8 cellular contexts compared by ENCODE assay signal in genomic region chr9:111897831-111898144, GRCh38. TPM values are rescaled to one million over a fixed set of nuclear protein-coding genes. Genes with fewer than 3 reads are reported as not detected.
A peak's percentile ranks its signal among the peaks of the same experiment; 100 is the strongest.
DNase-seq lines count a peak whose midpoint lies in the region; ATAC-seq and TF ChIP-seq lines count a peak whose summit lies in the region.

No MANE protein-coding gene starts in this region.

- no peak for TF ChIP-seq RAD21 in SK-N-SH (IDR thresholded peaks at IDR 0.05; ENCODE audit: low read length)

- CTCF ChIA-PET in SK-N-SH (lab: Yijun Ruan, JAX) = interaction anchor here (1.0 kb wide), 1 partner anchor 45 kb away, joined by 3 read pairs; no protein-coding TSS in a partner anchor

- no peak for TF ChIP-seq EP300 in SK-N-SH (IDR thresholded peaks at IDR 0.05; ENCODE audit: borderline replicate concordance in 1 of 2, low read depth in 1 of 2, low read length in 1 of 2)

- H3K4me1 ChIP-seq in heart left ventricle (peaks cover 10 to 56% (median 41%) of the 10 kb centered on the region in 12 donors), SK-N-SH (ENCODE audit: control insufficient read depth in 1 of 2, insufficient read depth in 2 of 2, low read depth in 1 of 2, low read length in 1 of 2) (peaks cover 7 to 12% of the 10 kb centered on the region in 2 experiments; a peak in 3 of 4 replicates), testis (peaks cover 33% of the 10 kb centered on the region)

- DNase-seq in heart left ventricle (no peak), left cardiac atrium (no peak), SK-N-SH (peak; percentile 14), hepatic stellate cell (ENCODE audit: low spot score) (peak; percentile 22), testis (no peak), NCI-H82 treated with DMSO at 0.1 percent for 48 hours (lab: John Stamatoyannopoulos, UW; ENCODE audit: unreplicated experiment) (no peak)
- DNase-seq in activated T-cell treated with anti-CD3 and anti-CD28 coated beads, Interleukin-2, amount 50 U/mL, for 4 hours = no peak

- H3K36me3 Mint-ChIP-seq in activated T-cell treated with anti-CD3 and anti-CD28 coated beads, Interleukin-2, amount 50 U/mL, for 4 hours (ENCODE audit: insufficient read depth) = no peaks in the 10 kb centered on the region

- H3K27me3 ChIP-seq in heart left ventricle (no peaks in the 10 kb centered on the region), SK-N-SH (ENCODE audit: insufficient read depth) (no peaks in the 10 kb centered on the region), testis (no peaks in the 10 kb centered on the region)

- H3K9me2 ChIP-seq in SK-N-SH = no peaks in the 10 kb centered on the region

- peak overlapping the region; percentile 92 for H3K9ac ChIP-seq in SK-N-SH

- H3K27ac ChIP-seq in heart left ventricle (peak overlapping the region; percentile 80 to 97 (median 94)), SK-N-SH (ENCODE audit: low read depth in 2 of 2, low read length in 1 of 2) (peak overlapping the region; percentile 92 to 93), testis (peak overlapping the region; percentile 96 to 97)

- peaks cover 9% of the 10 kb centered on the region for H3F3A ChIP-seq in SK-N-SH (replicated peaks; ENCODE audit: insufficient read depth)

- H3K4me3 Mint-ChIP-seq in activated T-cell treated with anti-CD3 and anti-CD28 coated beads, Interleukin-2, amount 50 U/mL, for 4 hours = no peak overlapping the region

- H3K9me3 Mint-ChIP-seq in activated T-cell treated with anti-CD3 and anti-CD28 coated beads, Interleukin-2, amount 50 U/mL, for 4 hours = no peaks in the 10 kb centered on the region

- no peak overlapping the region for H2AFZ ChIP-seq in SK-N-SH (ENCODE audit: low read depth)

- TF ChIP-seq POLR2A in heart left ventricle (IDR thresholded peaks at IDR 0.05) = no peak
- TF ChIP-seq POLR2A in testis (IDR thresholded peaks at IDR 0.05) = no peak

- H3K79me2 ChIP-seq in SK-N-SH (ENCODE audit: insufficient read depth) = peaks cover 59% of the 10 kb centered on the region

- peaks cover 13% of the 10 kb centered on the region for H3K4me1 Mint-ChIP-seq in activated T-cell treated with anti-CD3 and anti-CD28 coated beads, Interleukin-2, amount 50 U/mL, for 4 hours (ENCODE audit: low read depth)

- H3K9me3 ChIP-seq in heart left ventricle (no peaks in the 10 kb centered on the region), SK-N-SH (no peaks in the 10 kb centered on the region), testis (no peaks in the 10 kb centered on the region)

- WGBS in heart left ventricle, 4 donors = 8 to 19% (median 11%) methylated on average over 7 of the region's 7 CpGs
- 18% methylated on average over 7 of the region's 7 CpGs for WGBS in SK-N-SH (ENCODE audit: low lambda C conversion rate)
- 1 to 3% methylated on average over 7 of the region's 7 CpGs for WGBS in testis, 2 donors

- intact Hi-C loops in heart left ventricle (cut with DNase I) (loop anchor here in 9 of 10 donors (2.0 to 10.0 kb wide), 13 partner anchors 57 to 477 kb away; partner anchors contain the start of genes PTBP3 (in 6 of the 9) and PTGR1 (in 1 of the 9)), left cardiac atrium (cut with DNase I) (loop anchor here in 1 of 2 donors (10.0 kb wide), 1 partner anchor 167 kb away; no protein-coding TSS in a partner anchor), testis (cut with DNase I; ENCODE audit: low total_unique reads) (loop anchor here (10.0 kb wide), 1 partner anchor 167 kb away; no protein-coding TSS in a partner anchor)

- ATAC-seq in heart left ventricle (peak in 1 of 4 donors; percentile 1), left cardiac atrium (no peak), HG02943 (IDR thresholded peaks at IDR 0.05; ENCODE audit: low read depth, unreplicated experiment) (peak; percentile 37)
- ATAC-seq in activated T-cell treated with anti-CD3 and anti-CD28 coated beads, Interleukin-2, amount 50 U/mL, for 4 hours = no peak

- peak overlapping the region; percentile 87 for H3K4me2 ChIP-seq in SK-N-SH

- H4K20me1 ChIP-seq in SK-N-SH (ENCODE audit: insufficient read depth) = peaks cover 48% of the 10 kb centered on the region

- TF ChIP-seq CTCF in heart left ventricle (IDR thresholded peaks at IDR 0.05) (no peak), SK-N-SH (IDR thresholded peaks at IDR 0.05) (no peak), testis (IDR thresholded peaks at IDR 0.05) (no peak)

- H3K36me3 ChIP-seq in heart left ventricle (peaks cover 0 to 4% (median 0%) of the 10 kb centered on the region in 9 donors), SK-N-SH (replicated peaks in 1 of 2; ENCODE audit: control insufficient read depth in 1 of 2, insufficient read depth in 2 of 2, low read length in 1 of 2) (no peaks in the 10 kb centered on the region), testis (ENCODE audit: low read depth, missing control alignments) (no peaks in the 10 kb centered on the region)

- H3K4me3 ChIP-seq in heart left ventricle = peak overlapping the region; percentile 82 to 99 (median 92)
- H3K4me3 ChIP-seq in SK-N-SH (ENCODE audit: low read depth in 2 of 2, low read length in 1 of 2) = peak overlapping the region; percentile 71 to 89
- H3K4me3 ChIP-seq in testis = peak overlapping the region; percentile 86 to 96

- POLR2A ChIA-PET in SK-N-SH (lab: Yijun Ruan, JAX) = interaction anchor here (0.7 kb wide), 1 partner anchor 11 kb away, joined by 3 read pairs; no protein-coding TSS in a partner anchor

- no peaks in the 10 kb centered on the region for H3K27me3 Mint-ChIP-seq in activated T-cell treated with anti-CD3 and anti-CD28 coated beads, Interleukin-2, amount 50 U/mL, for 4 hours (ENCODE audit: low read depth)

TF ChIP-seq in SK-N-SH, 30 proteins besides CTCF, POLR2A, EP300 and RAD21:
- TF ChIP-seq IRF3 (IDR thresholded peaks at IDR 0.05; ENCODE audit: low read depth, low read length) (no peak), TAF1 (IDR thresholded peaks at IDR 0.05; ENCODE audit: borderline replicate concordance, low read depth, low read length) (no peak), FOSL2 (IDR thresholded peaks at IDR 0.05; ENCODE audit: borderline replicate concordance, low read depth) (no peak), GABPA (IDR thresholded peaks at IDR 0.05; ENCODE audit: low read depth) (no peak), GATA2 (CRISPR knock-in tag; IDR thresholded peaks at IDR 0.05) (peak; percentile 32; the same call in 1 of the 2 replicates)

RNA-seq across cellular contexts. Expression of gene UGCG, which starts 1.2 kb away (rescaled TPM):
- 10 to 100 TPM; 10.5 to 52.0 (median 17.5) TPM for total RNA-seq in heart left ventricle
- 10 to 100 TPM in 1 of 2 donors, 1 to 10 TPM in 1; 10.0 to 21.3 TPM for polyA plus RNA-seq in heart left ventricle
- 10 to 100 TPM; 12.7 to 21.1 TPM for total RNA-seq in left cardiac atrium
- 20.0 and 29.6 TPM in 2 replicates for polyA plus RNA-seq in SK-N-SH (2012; rRNA removed)
- 31.2 and 41.5 TPM in 2 replicates for polyA plus RNA-seq in SK-N-SH (2012; cell fraction: cytosol; rRNA removed)
- 14.0 and 31.3 TPM in 2 replicates for polyA plus RNA-seq in SK-N-SH (2012; cell fraction: nucleus; rRNA removed)
- total RNA-seq in testis = 10 to 100 TPM; 29.0 to 38.6 TPM
- polyA plus RNA-seq in testis (ENCODE audit: insufficient read depth, low read depth, low replicate concordance) = 13.3 TPM
- 10 to 100 TPM; 34.1 to 43.3 (median 40.9) TPM for total RNA-seq in activated T-cell treated with anti-CD3 and anti-CD28 coated beads, Interleukin-2, amount 50 U/mL, for 4 hours

Comparison
In these comparisons a context has a peak if more than half of its experiments do, and no peak if none do; other contexts are left out.
1. DNase-seq: peak in SK-N-SH (single experiment) and hepatic stellate cell (single experiment); none in heart left ventricle (0 of 5), left cardiac atrium (single experiment), testis (single experiment), activated T-cell treated with anti-CD3 and anti-CD28 coated beads, Interleukin-2, amount 50 U/mL, for 4 hours (single experiment) and NCI-H82 treated with DMSO at 0.1 percent for 48 hours (single experiment).
2. Peak in every context shown above with its lines, with median percentiles within 50 percentile points of each other: H3K27ac ChIP-seq and H3K4me3 ChIP-seq.